Comparison of ENCODE assay signal across 1 cellular context in the genomic region with DNA sequence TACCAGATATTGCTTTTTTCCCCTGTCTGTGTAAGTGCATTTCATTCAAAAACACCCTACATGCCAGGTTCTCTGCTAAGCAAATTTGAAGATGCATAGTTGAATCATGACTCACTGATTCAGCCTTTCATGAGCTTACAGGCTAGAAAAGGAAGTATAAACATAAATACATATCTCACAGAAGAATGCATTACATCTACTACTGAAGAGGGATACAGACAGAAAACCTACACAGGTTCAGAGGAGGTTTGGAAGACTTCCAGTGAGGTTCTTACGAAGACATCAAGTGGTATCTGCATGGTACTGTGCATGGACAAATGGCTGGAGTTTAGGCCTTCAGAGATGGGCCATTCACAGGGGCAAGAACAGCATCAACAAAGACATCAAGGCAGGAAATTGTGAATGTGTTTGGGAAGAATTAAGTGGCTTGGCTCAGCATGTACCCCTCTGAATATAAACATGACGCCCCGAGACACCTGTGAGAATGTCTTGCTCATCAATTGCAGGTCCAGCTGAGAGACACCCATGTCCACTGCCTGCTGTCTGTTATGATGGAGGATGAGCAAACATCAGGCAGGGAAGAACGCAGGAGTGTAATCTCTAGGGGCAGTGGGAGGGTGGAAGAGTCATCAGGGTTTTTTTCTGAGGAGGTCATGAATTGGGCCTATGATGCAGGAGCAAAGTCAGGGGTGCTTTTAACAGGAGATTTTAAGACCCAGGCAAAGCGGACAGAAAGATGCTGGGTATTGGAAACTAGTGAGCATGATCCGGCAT.
TF ChIP-seq lines count a peak whose summit lies in the region.

No MANE protein-coding gene starts in this region.

TF ChIP-seq in HepG2, 621 proteins besides CTCF, POLR2A, EP300 and RAD21 (continued from another document and continues in another):
- TF ChIP-seq, protein P1, sequence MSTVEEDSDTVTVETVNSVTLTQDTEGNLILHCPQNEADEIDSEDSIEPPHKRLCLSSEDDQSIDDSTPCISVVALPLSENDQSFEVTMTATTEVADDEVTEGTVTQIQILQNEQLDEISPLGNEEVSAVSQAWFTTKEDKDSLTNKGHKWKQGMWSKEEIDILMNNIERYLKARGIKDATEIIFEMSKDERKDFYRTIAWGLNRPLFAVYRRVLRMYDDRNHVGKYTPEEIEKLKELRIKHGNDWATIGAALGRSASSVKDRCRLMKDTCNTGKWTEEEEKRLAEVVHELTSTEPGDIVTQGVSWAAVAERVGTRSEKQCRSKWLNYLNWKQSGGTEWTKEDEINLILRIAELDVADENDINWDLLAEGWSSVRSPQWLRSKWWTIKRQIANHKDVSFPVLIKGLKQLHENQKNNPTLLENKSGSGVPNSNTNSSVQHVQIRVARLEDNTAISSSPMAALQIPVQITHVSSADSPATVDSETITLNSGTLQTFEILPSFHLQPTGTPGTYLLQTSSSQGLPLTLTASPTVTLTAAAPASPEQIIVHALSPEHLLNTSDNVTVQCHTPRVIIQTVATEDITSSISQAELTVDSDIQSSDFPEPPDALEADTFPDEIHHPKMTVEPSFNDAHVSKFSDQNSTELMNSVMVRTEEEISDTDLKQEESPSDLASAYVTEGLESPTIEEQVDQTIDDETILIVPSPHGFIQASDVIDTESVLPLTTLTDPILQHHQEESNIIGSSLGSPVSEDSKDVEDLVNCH (CRISPR knock-in tag; IDR thresholded peaks at IDR 0.05), result no peak
- TF ChIP-seq ZSCAN29 (CRISPR knock-in tag; conservative IDR thresholded peaks at IDR 0.05) (no peak), SUZ12 (IDR thresholded peaks at IDR 0.05; ENCODE audit: low read depth, low read length) (no peak), FOXJ3 (CRISPR knock-in tag; IDR thresholded peaks at IDR 0.05; ENCODE audit: borderline replicate concordance) (no peak), ZNF367 (CRISPR knock-in tag; IDR thresholded peaks at IDR 0.05; ENCODE audit: borderline replicate concordance) (no peak), RARG (CRISPR knock-in tag; IDR thresholded peaks at IDR 0.05; ENCODE audit: low read depth) (no peak), ZNF263 (CRISPR knock-in tag; IDR thresholded peaks at IDR 0.05) (no peak), SMAD1 (CRISPR knock-in tag; IDR thresholded peaks at IDR 0.05; ENCODE audit: borderline replicate concordance, low read depth) (no peak), PTBP1 (IDR thresholded peaks at IDR 0.05; ENCODE audit: low read depth, low read length, poor library complexity, severe bottlenecking) (no peak), ZNF766 (CRISPR knock-in tag; IDR thresholded peaks at IDR 0.05; ENCODE audit: borderline replicate concordance) (no peak), JDP2 (CRISPR knock-in tag; IDR thresholded peaks at IDR 0.05; ENCODE audit: borderline replicate concordance) (no peak), ZNF343 (CRISPR knock-in tag; IDR thresholded peaks at IDR 0.05) (no peak), ZNF264 (CRISPR knock-in tag; IDR thresholded peaks at IDR 0.05) (no peak), STAG1 (CRISPR knock-in tag; IDR thresholded peaks at IDR 0.05) (no peak), GATAD2A (CRISPR knock-in tag; IDR thresholded peaks at IDR 0.05) (peak; percentile 76), ZNF777 (CRISPR knock-in tag; IDR thresholded peaks at IDR 0.05) (no peak), ETV6 (CRISPR knock-in tag; conservative IDR thresholded peaks at IDR 0.05) (no peak), ELF4 (CRISPR knock-in tag; IDR thresholded peaks at IDR 0.05; ENCODE audit: borderline replicate concordance) (no peak), ZNF619 (CRISPR knock-in tag; IDR thresholded peaks at IDR 0.05) (no peak), ZNF484 (CRISPR knock-in tag; IDR thresholded peaks at IDR 0.05; ENCODE audit: borderline replicate concordance, low read depth) (no peak), YEATS4 (CRISPR knock-in tag; IDR thresholded peaks at IDR 0.05; ENCODE audit: borderline replicate concordance) (no peak), NRL (CRISPR knock-in tag; IDR thresholded peaks at IDR 0.05; ENCODE audit: borderline replicate concordance) (no peak), CBX2 (IDR thresholded peaks at IDR 0.05; ENCODE audit: low read depth, low read length) (no peak), CBX2 (CRISPR knock-in tag; IDR thresholded peaks at IDR 0.05; ENCODE audit: low read depth) (no peak), CREB1 (IDR thresholded peaks at IDR 0.05) (no peak), CREB1 (CRISPR knock-in tag; IDR thresholded peaks at IDR 0.05) (no peak), ZNF432 (CRISPR knock-in tag; IDR thresholded peaks at IDR 0.05; ENCODE audit: borderline replicate concordance) (no peak), HES4 (CRISPR knock-in tag; IDR thresholded peaks at IDR 0.05; ENCODE audit: borderline replicate concordance) (no peak), ZNF326 (CRISPR knock-in tag; IDR thresholded peaks at IDR 0.05; ENCODE audit: borderline replicate concordance) (no peak), TCF12 (IDR thresholded peaks at IDR 0.05) (no peak), TCF12 (CRISPR knock-in tag; IDR thresholded peaks at IDR 0.05) (no peak), FOSL1 (CRISPR knock-in tag; IDR thresholded peaks at IDR 0.05; ENCODE audit: borderline replicate concordance) (peak; percentile 76; the same call in 1 of the 2 replicates), ZNF260 (CRISPR knock-in tag; IDR thresholded peaks at IDR 0.05; ENCODE audit: borderline replicate concordance, low read depth) (no peak), IRX3 (CRISPR knock-in tag; IDR thresholded peaks at IDR 0.05; ENCODE audit: borderline replicate concordance, low read depth) (no peak), ATRX (CRISPR knock-in tag; IDR thresholded peaks at IDR 0.05; ENCODE audit: borderline replicate concordance) (no peak), ZNF547 (CRISPR knock-in tag; IDR thresholded peaks at IDR 0.05) (no peak)
- TF ChIP-seq, protein P2, sequence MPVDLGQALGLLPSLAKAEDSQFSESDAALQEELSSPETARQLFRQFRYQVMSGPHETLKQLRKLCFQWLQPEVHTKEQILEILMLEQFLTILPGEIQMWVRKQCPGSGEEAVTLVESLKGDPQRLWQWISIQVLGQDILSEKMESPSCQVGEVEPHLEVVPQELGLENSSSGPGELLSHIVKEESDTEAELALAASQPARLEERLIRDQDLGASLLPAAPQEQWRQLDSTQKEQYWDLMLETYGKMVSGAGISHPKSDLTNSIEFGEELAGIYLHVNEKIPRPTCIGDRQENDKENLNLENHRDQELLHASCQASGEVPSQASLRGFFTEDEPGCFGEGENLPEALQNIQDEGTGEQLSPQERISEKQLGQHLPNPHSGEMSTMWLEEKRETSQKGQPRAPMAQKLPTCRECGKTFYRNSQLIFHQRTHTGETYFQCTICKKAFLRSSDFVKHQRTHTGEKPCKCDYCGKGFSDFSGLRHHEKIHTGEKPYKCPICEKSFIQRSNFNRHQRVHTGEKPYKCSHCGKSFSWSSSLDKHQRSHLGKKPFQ (CRISPR knock-in tag; IDR thresholded peaks at IDR 0.05; ENCODE audit: insufficient replicate concordance), result no peak
- TF ChIP-seq, protein P3, sequence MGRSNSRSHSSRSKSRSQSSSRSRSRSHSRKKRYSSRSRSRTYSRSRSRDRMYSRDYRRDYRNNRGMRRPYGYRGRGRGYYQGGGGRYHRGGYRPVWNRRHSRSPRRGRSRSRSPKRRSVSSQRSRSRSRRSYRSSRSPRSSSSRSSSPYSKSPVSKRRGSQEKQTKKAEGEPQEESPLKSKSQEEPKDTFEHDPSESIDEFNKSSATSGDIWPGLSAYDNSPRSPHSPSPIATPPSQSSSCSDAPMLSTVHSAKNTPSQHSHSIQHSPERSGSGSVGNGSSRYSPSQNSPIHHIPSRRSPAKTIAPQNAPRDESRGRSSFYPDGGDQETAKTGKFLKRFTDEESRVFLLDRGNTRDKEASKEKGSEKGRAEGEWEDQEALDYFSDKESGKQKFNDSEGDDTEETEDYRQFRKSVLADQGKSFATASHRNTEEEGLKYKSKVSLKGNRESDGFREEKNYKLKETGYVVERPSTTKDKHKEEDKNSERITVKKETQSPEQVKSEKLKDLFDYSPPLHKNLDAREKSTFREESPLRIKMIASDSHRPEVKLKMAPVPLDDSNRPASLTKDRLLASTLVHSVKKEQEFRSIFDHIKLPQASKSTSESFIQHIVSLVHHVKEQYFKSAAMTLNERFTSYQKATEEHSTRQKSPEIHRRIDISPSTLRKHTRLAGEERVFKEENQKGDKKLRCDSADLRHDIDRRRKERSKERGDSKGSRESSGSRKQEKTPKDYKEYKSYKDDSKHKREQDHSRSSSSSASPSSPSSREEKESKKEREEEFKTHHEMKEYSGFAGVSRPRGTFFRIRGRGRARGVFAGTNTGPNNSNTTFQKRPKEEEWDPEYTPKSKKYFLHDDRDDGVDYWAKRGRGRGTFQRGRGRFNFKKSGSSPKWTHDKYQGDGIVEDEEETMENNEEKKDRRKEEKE (IDR thresholded peaks at IDR 0.05), result no peak
- TF ChIP-seq, protein P4, sequence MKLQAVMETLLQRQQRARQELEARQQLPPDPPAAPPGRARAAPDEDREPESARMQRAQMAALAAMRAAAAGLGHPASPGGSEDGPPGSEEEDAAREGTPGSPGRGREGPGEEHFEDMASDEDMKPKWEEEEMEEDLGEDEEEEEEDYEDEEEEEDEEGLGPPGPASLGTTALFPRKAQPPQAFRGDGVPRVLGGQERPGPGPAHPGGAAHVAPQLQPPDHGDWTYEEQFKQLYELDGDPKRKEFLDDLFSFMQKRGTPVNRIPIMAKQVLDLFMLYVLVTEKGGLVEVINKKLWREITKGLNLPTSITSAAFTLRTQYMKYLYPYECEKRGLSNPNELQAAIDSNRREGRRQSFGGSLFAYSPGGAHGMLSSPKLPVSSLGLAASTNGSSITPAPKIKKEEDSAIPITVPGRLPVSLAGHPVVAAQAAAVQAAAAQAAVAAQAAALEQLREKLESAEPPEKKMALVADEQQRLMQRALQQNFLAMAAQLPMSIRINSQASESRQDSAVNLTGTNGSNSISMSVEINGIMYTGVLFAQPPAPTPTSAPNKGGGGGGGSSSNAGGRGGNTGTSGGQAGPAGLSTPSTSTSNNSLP (IDR thresholded peaks at IDR 0.05; ENCODE audit: low read depth, low read length), result peak; percentile 58; the same call in 1 of the 2 replicates
- TF ChIP-seq, protein P5, sequence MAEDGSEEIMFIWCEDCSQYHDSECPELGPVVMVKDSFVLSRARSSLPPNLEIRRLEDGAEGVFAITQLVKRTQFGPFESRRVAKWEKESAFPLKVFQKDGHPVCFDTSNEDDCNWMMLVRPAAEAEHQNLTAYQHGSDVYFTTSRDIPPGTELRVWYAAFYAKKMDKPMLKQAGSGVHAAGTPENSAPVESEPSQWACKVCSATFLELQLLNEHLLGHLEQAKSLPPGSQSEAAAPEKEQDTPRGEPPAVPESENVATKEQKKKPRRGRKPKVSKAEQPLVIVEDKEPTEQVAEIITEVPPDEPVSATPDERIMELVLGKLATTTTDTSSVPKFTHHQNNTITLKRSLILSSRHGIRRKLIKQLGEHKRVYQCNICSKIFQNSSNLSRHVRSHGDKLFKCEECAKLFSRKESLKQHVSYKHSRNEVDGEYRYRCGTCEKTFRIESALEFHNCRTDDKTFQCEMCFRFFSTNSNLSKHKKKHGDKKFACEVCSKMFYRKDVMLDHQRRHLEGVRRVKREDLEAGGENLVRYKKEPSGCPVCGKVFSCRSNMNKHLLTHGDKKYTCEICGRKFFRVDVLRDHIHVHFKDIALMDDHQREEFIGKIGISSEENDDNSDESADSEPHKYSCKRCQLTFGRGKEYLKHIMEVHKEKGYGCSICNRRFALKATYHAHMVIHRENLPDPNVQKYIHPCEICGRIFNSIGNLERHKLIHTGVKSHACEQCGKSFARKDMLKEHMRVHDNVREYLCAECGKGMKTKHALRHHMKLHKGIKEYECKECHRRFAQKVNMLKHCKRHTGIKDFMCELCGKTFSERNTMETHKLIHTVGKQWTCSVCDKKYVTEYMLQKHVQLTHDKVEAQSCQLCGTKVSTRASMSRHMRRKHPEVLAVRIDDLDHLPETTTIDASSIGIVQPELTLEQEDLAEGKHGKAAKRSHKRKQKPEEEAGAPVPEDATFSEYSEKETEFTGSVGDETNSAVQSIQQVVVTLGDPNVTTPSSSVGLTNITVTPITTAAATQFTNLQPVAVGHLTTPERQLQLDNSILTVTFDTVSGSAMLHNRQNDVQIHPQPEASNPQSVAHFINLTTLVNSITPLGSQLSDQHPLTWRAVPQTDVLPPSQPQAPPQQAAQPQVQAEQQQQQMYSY (CRISPR knock-in tag; IDR thresholded peaks at IDR 0.05), result no peak
- TF ChIP-seq, protein P6, sequence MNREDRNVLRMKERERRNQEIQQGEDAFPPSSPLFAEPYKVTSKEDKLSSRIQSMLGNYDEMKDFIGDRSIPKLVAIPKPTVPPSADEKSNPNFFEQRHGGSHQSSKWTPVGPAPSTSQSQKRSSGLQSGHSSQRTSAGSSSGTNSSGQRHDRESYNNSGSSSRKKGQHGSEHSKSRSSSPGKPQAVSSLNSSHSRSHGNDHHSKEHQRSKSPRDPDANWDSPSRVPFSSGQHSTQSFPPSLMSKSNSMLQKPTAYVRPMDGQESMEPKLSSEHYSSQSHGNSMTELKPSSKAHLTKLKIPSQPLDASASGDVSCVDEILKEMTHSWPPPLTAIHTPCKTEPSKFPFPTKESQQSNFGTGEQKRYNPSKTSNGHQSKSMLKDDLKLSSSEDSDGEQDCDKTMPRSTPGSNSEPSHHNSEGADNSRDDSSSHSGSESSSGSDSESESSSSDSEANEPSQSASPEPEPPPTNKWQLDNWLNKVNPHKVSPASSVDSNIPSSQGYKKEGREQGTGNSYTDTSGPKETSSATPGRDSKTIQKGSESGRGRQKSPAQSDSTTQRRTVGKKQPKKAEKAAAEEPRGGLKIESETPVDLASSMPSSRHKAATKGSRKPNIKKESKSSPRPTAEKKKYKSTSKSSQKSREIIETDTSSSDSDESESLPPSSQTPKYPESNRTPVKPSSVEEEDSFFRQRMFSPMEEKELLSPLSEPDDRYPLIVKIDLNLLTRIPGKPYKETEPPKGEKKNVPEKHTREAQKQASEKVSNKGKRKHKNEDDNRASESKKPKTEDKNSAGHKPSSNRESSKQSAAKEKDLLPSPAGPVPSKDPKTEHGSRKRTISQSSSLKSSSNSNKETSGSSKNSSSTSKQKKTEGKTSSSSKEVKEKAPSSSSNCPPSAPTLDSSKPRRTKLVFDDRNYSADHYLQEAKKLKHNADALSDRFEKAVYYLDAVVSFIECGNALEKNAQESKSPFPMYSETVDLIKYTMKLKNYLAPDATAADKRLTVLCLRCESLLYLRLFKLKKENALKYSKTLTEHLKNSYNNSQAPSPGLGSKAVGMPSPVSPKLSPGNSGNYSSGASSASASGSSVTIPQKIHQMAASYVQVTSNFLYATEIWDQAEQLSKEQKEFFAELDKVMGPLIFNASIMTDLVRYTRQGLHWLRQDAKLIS (CRISPR knock-in tag; IDR thresholded peaks at IDR 0.05), result no peak
- TF ChIP-seq, protein P7, sequence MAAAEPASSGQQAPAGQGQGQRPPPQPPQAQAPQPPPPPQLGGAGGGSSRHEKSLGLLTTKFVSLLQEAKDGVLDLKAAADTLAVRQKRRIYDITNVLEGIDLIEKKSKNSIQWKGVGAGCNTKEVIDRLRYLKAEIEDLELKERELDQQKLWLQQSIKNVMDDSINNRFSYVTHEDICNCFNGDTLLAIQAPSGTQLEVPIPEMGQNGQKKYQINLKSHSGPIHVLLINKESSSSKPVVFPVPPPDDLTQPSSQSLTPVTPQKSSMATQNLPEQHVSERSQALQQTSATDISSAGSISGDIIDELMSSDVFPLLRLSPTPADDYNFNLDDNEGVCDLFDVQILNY (CRISPR knock-in tag; conservative IDR thresholded peaks at IDR 0.05), result no peak
- TF ChIP-seq, protein P8, sequence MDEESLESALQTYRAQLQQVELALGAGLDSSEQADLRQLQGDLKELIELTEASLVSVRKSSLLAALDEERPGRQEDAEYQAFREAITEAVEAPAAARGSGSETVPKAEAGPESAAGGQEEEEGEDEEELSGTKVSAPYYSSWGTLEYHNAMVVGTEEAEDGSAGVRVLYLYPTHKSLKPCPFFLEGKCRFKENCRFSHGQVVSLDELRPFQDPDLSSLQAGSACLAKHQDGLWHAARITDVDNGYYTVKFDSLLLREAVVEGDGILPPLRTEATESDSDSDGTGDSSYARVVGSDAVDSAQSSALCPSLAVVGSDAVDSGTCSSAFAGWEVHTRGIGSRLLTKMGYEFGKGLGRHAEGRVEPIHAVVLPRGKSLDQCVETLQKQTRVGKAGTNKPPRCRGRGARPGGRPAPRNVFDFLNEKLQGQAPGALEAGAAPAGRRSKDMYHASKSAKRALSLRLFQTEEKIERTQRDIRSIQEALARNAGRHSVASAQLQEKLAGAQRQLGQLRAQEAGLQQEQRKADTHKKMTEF (CRISPR knock-in tag; IDR thresholded peaks at IDR 0.05), result peak; percentile 51; the same call in 1 of the 2 replicates
